ENCODE assay signal across 1 cellular context in the genomic region with DNA sequence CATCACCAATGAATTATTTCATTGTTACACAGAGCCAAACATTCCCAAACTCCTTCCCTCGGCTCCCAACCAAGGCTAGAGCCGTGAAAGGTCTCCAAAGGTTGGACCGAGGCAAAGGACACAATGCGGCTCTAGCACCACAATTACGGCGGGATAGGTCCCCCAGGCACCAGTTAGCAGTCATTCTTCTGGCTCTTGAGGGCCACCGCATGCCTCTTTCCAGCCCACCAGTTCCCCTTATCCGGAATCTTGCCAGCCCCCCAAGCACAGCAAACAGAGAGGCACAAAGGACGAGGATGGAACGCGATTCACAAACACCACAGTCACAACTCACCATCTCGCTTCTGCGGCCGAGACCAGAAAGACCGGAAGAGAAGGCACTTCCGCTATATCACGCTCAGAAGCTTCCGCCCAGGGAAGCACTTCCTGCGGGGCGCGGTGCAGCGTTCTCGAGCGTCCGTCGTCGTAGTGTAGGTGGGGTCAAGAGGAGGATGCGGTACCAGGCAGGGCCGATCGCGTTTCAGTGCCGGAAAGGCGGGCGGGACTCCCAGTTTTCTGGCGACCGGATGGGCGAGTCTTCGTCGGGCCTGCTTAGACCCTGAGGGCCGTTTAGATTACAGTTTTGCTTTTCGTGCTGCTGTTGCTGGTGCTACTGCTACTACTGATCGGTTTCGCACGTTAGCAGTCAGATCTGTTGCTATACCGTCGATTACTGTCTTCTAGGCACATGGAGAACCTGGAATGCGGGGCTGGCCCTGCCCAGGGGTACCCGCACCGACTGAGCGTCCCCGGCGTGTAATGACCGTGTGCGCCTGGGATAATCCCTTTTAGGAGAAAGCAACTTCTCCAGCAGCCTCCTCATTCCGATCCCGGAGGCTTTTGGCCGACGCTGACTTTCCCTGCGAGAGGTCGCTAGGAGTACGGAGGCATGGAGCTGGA.
TF ChIP-seq lines count a peak whose summit lies in the region.

A gene (minus strand): TSS at position 374 of the 939 bp plus-strand sequence. CDS start 37 bp downstream, at position 337.

TF ChIP-seq in K562, 482 proteins besides CTCF, POLR2A, EP300 and RAD21 (continued from another document and continues in another):
- TF ChIP-seq, protein P1, sequence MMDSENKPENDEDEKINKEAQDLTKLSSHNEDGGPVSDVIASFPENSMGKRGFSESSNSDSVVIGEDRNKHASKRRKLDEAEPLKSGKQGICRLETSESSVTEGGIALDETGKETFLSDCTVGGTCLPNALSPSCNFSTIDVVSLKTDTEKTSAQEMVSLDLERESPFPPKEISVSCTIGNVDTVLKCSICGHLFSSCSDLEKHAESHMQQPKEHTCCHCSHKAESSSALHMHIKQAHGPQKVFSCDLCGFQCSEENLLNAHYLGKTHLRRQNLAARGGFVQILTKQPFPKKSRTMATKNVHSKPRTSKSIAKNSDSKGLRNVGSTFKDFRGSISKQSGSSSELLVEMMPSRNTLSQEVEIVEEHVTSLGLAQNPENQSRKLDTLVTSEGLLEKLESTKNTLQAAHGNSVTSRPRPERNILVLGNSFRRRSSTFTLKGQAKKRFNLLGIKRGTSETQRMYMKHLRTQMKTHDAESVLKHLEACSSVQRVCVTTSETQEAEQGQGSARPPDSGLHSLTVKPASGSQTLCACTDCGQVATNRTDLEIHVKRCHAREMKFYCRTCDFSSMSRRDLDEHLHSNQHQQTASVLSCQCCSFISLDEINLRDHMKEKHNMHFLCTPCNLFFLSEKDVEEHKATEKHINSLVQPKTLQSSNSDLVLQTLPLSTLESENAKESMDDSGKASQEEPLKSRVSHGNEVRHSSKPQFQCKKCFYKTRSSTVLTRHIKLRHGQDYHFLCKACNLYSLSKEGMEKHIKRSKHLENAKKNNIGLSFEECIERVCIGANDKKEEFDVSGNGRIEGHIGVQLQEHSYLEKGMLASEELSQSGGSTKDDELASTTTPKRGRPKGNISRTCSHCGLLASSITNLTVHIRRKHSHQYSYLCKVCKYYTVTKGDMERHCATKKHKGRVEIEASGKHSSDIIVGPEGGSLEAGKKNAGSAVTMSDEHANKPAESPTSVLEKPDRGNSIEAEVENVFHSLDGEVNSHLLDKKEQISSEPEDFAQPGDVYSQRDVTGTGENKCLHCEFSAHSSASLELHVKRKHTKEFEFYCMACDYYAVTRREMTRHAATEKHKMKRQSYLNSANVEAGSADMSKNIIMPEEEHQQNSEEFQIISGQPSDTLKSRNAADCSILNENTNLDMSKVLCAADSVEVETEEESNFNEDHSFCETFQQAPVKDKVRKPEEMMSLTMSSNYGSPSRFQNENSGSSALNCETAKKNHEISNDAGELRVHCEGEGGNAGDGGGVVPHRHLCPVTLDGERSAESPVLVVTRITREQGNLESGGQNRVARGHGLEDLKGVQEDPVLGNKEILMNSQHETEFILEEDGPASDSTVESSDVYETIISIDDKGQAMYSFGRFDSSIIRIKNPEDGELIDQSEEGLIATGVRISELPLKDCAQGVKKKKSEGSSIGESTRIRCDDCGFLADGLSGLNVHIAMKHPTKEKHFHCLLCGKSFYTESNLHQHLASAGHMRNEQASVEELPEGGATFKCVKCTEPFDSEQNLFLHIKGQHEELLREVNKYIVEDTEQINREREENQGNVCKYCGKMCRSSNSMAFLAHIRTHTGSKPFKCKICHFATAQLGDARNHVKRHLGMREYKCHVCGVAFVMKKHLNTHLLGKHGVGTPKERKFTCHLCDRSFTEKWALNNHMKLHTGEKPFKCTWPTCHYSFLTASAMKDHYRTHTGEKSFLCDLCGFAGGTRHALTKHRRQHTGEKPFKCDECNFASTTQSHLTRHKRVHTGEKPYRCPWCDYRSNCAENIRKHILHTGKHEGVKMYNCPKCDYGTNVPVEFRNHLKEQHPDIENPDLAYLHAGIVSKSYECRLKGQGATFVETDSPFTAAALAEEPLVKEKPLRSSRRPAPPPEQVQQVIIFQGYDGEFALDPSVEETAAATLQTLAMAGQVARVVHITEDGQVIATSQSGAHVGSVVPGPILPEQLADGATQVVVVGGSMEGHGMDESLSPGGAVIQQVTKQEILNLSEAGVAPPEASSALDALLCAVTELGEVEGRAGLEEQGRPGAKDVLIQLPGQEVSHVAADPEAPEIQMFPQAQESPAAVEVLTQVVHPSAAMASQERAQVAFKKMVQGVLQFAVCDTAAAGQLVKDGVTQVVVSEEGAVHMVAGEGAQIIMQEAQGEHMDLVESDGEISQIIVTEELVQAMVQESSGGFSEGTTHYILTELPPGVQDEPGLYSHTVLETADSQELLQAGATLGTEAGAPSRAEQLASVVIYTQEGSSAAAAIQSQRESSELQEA (IDR thresholded peaks at IDR 0.05; ENCODE audit: low read depth), result no peak; the same call in 1 of the 2 replicates
- TF ChIP-seq, protein P2, sequence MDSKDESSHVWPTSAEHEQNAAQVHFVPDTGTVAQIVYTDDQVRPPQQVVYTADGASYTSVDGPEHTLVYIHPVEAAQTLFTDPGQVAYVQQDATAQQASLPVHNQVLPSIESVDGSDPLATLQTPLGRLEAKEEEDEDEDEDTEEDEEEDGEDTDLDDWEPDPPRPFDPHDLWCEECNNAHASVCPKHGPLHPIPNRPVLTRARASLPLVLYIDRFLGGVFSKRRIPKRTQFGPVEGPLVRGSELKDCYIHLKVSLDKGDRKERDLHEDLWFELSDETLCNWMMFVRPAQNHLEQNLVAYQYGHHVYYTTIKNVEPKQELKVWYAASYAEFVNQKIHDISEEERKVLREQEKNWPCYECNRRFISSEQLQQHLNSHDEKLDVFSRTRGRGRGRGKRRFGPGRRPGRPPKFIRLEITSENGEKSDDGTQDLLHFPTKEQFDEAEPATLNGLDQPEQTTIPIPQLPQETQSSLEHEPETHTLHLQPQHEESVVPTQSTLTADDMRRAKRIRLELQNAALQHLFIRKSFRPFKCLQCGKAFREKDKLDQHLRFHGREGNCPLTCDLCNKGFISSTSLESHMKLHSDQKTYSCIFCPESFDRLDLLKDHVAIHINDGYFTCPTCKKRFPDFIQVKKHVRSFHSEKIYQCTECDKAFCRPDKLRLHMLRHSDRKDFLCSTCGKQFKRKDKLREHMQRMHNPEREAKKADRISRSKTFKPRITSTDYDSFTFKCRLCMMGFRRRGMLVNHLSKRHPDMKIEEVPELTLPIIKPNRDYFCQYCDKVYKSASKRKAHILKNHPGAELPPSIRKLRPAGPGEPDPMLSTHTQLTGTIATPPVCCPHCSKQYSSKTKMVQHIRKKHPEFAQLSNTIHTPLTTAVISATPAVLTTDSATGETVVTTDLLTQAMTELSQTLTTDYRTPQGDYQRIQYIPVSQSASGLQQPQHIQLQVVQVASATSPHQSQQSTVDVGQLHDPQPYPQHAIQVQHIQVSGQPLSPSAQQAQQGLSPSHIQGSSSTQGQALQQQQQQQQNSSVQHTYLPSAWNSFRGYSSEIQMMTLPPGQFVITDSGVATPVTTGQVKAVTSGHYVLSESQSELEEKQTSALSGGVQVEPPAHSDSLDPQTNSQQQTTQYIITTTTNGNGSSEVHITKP (IDR thresholded peaks at IDR 0.05; ENCODE audit: partially characterized antibody), result peak; percentile 72
- TF ChIP-seq, protein P3, sequence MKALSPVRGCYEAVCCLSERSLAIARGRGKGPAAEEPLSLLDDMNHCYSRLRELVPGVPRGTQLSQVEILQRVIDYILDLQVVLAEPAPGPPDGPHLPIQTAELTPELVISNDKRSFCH (CRISPR knock-in tag; IDR thresholded peaks at IDR 0.05), result no peak
- TF ChIP-seq, protein P3 (tag; IDR thresholded peaks at IDR 0.05), result peak; percentile 58; the same call in 1 of the 2 replicates
- TF ChIP-seq ZNF785 (CRISPR knock-in tag; IDR thresholded peaks at IDR 0.05) (no peak), NCOA1 (IDR thresholded peaks at IDR 0.05; ENCODE audit: low read depth) (peak; percentile 99), TAL1 (IDR thresholded peaks at IDR 0.05) (peak; percentile 3; the same call in 1 of the 2 replicates), FOXA3 (CRISPR knock-in tag; conservative IDR thresholded peaks at IDR 0.05 in 1 of 2, IDR thresholded peaks at IDR 0.05 in 1 of 2) (no peak; a peak in 1 of 4 replicates), FOXK1 (CRISPR knock-in tag; IDR thresholded peaks at IDR 0.05; ENCODE audit: borderline replicate concordance) (peak; percentile 77), KAT7 (CRISPR knock-in tag; IDR thresholded peaks at IDR 0.05; ENCODE audit: borderline replicate concordance) (peak; percentile 98; the same call in 1 of the 2 replicates), PYGO2 (tag; IDR thresholded peaks at IDR 0.05) (no peak), TEAD1 (CRISPR knock-in tag; IDR thresholded peaks at IDR 0.05) (peak; percentile 14 to 90; a peak in 3 of 4 replicates), TEAD2 (tag; IDR thresholded peaks at IDR 0.05) (peak; percentile 61; the same call in 1 of the 2 replicates), GTF2E2 (tag; IDR thresholded peaks at IDR 0.05) (peak; percentile 98), GATAD2B (IDR thresholded peaks at IDR 0.05; ENCODE audit: borderline replicate concordance) (peak; percentile 99), PTTG1 (tag; IDR thresholded peaks at IDR 0.05; ENCODE audit: low read depth) (no peak), ZNF586 (CRISPR knock-in tag; conservative IDR thresholded peaks at IDR 0.05) (0 out of 2 replicates have a peak, but pooled peaks have one; percentile 40), DMBX1 (CRISPR knock-in tag; IDR thresholded peaks at IDR 0.05; ENCODE audit: borderline replicate concordance) (peak; percentile 77; the same call in 1 of the 2 replicates), ZNF551 (CRISPR knock-in tag; IDR thresholded peaks at IDR 0.05) (0 out of 2 replicates have a peak, but pooled peaks have one; percentile 53), ZEB2 (IDR thresholded peaks at IDR 0.05) (peak; percentile 99)
- TF ChIP-seq, protein P4, sequence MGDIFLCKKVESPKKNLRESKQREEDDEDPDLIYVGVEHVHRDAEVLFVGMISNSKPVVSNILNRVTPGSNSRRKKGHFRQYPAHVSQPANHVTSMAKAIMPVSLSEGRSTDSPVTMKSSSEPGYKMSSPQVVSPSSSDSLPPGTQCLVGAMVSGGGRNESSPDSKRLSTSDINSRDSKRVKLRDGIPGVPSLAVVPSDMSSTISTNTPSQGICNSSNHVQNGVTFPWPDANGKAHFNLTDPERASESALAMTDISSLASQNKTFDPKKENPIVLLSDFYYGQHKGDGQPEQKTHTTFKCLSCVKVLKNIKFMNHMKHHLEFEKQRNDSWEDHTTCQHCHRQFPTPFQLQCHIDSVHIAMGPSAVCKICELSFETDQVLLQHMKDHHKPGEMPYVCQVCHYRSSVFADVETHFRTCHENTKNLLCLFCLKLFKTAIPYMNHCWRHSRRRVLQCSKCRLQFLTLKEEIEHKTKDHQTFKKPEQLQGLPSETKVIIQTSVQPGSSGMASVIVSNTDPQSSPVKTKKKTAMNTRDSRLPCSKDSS (IDR thresholded peaks at IDR 0.05; ENCODE audit: low read depth, partially characterized antibody), result no peak
- TF ChIP-seq, protein P5, sequence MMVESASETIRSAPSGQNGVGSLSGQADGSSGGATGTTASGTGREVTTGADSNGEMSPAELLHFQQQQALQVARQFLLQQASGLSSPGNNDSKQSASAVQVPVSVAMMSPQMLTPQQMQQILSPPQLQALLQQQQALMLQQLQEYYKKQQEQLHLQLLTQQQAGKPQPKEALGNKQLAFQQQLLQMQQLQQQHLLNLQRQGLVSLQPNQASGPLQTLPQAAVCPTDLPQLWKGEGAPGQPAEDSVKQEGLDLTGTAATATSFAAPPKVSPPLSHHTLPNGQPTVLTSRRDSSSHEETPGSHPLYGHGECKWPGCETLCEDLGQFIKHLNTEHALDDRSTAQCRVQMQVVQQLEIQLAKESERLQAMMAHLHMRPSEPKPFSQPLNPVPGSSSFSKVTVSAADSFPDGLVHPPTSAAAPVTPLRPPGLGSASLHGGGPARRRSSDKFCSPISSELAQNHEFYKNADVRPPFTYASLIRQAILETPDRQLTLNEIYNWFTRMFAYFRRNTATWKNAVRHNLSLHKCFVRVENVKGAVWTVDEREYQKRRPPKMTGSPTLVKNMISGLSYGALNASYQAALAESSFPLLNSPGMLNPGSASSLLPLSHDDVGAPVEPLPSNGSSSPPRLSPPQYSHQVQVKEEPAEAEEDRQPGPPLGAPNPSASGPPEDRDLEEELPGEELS (CRISPR knock-in tag; IDR thresholded peaks at IDR 0.05; ENCODE audit: borderline replicate concordance), result peak; percentile 79; the same call in 1 of the 2 replicates
- TF ChIP-seq, protein P6, sequence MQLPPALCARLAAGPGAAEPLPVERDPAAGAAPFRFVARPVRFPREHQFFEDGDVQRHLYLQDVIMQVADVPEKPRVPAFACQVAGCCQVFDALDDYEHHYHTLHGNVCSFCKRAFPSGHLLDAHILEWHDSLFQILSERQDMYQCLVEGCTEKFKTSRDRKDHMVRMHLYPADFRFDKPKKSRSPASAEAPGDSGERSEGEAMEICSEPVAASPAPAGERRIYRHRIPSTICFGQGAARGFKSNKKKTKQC (CRISPR knock-in tag; IDR thresholded peaks at IDR 0.05), result peak; percentile 28
- TF ChIP-seq, protein P7, sequence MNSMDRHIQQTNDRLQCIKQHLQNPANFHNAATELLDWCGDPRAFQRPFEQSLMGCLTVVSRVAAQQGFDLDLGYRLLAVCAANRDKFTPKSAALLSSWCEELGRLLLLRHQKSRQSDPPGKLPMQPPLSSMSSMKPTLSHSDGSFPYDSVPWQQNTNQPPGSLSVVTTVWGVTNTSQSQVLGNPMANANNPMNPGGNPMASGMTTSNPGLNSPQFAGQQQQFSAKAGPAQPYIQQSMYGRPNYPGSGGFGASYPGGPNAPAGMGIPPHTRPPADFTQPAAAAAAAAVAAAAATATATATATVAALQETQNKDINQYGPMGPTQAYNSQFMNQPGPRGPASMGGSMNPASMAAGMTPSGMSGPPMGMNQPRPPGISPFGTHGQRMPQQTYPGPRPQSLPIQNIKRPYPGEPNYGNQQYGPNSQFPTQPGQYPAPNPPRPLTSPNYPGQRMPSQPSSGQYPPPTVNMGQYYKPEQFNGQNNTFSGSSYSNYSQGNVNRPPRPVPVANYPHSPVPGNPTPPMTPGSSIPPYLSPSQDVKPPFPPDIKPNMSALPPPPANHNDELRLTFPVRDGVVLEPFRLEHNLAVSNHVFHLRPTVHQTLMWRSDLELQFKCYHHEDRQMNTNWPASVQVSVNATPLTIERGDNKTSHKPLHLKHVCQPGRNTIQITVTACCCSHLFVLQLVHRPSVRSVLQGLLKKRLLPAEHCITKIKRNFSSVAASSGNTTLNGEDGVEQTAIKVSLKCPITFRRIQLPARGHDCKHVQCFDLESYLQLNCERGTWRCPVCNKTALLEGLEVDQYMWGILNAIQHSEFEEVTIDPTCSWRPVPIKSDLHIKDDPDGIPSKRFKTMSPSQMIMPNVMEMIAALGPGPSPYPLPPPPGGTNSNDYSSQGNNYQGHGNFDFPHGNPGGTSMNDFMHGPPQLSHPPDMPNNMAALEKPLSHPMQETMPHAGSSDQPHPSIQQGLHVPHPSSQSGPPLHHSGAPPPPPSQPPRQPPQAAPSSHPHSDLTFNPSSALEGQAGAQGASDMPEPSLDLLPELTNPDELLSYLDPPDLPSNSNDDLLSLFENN (IDR thresholded peaks at IDR 0.05; ENCODE audit: low read depth in 2 of 2, low read length in 2 of 2), result peak; percentile 24 to 77; a peak in 3 of 4 replicates
- TF ChIP-seq, protein P8, sequence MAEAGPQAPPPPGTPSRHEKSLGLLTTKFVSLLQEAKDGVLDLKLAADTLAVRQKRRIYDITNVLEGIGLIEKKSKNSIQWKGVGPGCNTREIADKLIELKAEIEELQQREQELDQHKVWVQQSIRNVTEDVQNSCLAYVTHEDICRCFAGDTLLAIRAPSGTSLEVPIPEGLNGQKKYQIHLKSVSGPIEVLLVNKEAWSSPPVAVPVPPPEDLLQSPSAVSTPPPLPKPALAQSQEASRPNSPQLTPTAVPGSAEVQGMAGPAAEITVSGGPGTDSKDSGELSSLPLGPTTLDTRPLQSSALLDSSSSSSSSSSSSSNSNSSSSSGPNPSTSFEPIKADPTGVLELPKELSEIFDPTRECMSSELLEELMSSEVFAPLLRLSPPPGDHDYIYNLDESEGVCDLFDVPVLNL (CRISPR knock-in tag; IDR thresholded peaks at IDR 0.05; ENCODE audit: low read depth), result no peak
